Comparison of ENCODE assay signal across 10 cellular contexts in the genomic region with DNA sequence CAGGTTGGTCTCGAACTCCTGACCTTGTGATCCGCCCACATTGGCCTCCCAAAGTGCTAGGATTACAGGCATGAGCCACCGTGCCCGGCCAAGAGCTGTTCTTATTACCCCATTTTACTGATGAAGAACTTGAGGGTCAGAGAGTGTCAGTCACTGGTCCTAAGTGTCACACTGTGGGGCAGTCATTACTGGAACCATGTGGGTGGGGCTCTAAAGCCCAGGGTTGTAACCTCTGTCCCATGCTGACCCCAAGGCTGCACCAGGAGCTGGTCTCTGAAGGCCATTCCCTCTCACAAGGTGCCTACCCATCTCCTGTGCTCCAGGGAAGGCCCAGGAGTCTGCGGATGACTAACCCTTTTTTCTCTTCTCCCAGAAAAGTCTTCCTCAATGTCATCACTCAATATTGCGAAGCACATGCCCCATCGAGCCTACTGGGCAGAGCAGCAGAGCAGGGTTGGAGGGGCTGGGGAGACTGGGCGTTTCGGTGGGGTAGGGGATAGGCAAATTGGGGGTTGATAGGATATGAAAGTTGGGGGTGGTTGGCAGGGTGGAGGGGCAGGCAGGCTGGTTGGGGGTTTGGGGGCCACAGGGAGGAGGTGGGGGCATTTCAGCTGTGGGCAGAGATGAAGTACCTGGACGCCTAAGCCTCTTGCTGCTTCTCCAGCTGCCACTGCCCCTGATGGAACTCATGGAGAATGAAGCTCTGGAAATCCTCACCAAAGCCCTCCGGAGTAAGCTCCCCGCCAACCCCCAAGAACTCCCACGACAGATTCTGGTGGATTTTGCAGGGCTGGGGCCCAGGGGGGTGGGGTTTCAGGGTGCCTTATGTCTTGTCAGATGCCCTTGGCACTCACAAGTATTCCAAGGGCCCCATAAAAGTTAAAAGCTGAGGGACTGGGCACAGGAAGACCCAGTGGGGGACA. TPM values are rescaled to one million over a fixed set of nuclear protein-coding genes. Genes with fewer than 3 reads are reported as not detected.
A peak's percentile ranks its signal among the peaks of the same experiment; 100 is the strongest.
DNase-seq lines count a peak whose midpoint lies in the region; ATAC-seq, FAIRE-seq and TF ChIP-seq lines count a peak whose summit lies in the region.
"Had no signal": no experiment of that assay in that cellular context is flagged by ENCODE, and none has a peak within 500 bp of the region (broad histone marks: within the 10 kb centered on the region; RNA-seq: fewer than 3 reads in every experiment).

No MANE protein-coding gene starts in this region.

- H3K36me3 ChIP-seq in breast epithelium (no peaks in the 10 kb centered on the region), small intestine (ENCODE audit: control insufficient read depth in 2 of 2, insufficient read depth in 2 of 2, low read length in 2 of 2) (no peaks in the 10 kb centered on the region)

- H3K27me3 ChIP-seq in breast epithelium, result peaks cover 3 to 18% of the 10 kb centered on the region in 2 donors
- peaks cover 3 to 8% of the 10 kb centered on the region in 2 donors for H3K27me3 ChIP-seq in small intestine (ENCODE audit: control insufficient read depth in 2 of 2, insufficient read depth in 2 of 2, low read length in 2 of 2)

- no peak for TF ChIP-seq CTCF in breast epithelium (IDR thresholded peaks at IDR 0.05)

- H3K4me1 ChIP-seq in breast epithelium (peaks cover 20 to 23% of the 10 kb centered on the region in 2 donors), small intestine (ENCODE audit: control insufficient read depth in 2 of 2, insufficient read depth in 1 of 2, low read depth in 1 of 2, low read length in 1 of 2) (peaks cover 0 to 5% of the 10 kb centered on the region in 2 donors)

- peaks cover 29% of the 10 kb centered on the region for H3K4me1 Mint-ChIP-seq in T-helper 1 cell treated with Interleukin-12 subunit alpha and Interleukin-12 subunit beta and Interleukin-4 antibody, amounts not matched to agents 30 μg/mL and 1 μg/mL, for 36 hours (ENCODE audit: low read depth)

- H3K27ac Mint-ChIP-seq in T-helper 1 cell treated with Interleukin-12 subunit alpha and Interleukin-12 subunit beta and Interleukin-4 antibody, amounts not matched to agents 30 μg/mL and 1 μg/mL, for 36 hours, result peak overlapping the region; percentile 93

- no peak for TF ChIP-seq POLR2A in breast epithelium (IDR thresholded peaks at IDR 0.05)

- H3K27me3 Mint-ChIP-seq in T-helper 1 cell treated with Interleukin-12 subunit alpha and Interleukin-12 subunit beta and Interleukin-4 antibody, amounts not matched to agents 30 μg/mL and 1 μg/mL, for 36 hours (ENCODE audit: low read depth), result peaks cover 27% of the 10 kb centered on the region

- H3K9me3 Mint-ChIP-seq in T-helper 1 cell treated with Interleukin-12 subunit alpha and Interleukin-12 subunit beta and Interleukin-4 antibody, amounts not matched to agents 30 μg/mL and 1 μg/mL, for 36 hours, result no peaks in the 10 kb centered on the region
- H3K9me3 Mint-ChIP-seq: activated naive CD4-positive, alpha-beta T cell treated with anti-CD3 and anti-CD28 coated beads, Interleukin-2, amount 50 U/mL, for 72 hours had no signal

- 77 to 86% (median 81%) methylated on average over 12 to 13 of the region's 13 CpGs for WGBS in small intestine, 3 donors

- peak overlapping the region; percentile 89 to 90 for H3K27ac ChIP-seq in breast epithelium
- H3K27ac ChIP-seq in small intestine (ENCODE audit: low read depth in 1 of 2, low read length in 1 of 2), result peak overlapping the region; percentile 98

- no peak for DNase-seq in T-helper 1 cell
- no peak for DNase-seq in breast epithelium (ENCODE audit: low spot score in 2 of 2)
- DNase-seq in small intestine, result no peak

- H3K4me3 ChIP-seq in breast epithelium (no peak overlapping the region), small intestine (ENCODE audit: low read depth in 1 of 2, low read length in 2 of 2) (no peak overlapping the region)

- H3K4me3 Mint-ChIP-seq in T-helper 1 cell treated with Interleukin-12 subunit alpha and Interleukin-12 subunit beta and Interleukin-4 antibody, amounts not matched to agents 30 μg/mL and 1 μg/mL, for 36 hours, result no peak overlapping the region

- peaks cover 7% of the 10 kb centered on the region for H3K36me3 Mint-ChIP-seq in T-helper 1 cell treated with Interleukin-12 subunit alpha and Interleukin-12 subunit beta and Interleukin-4 antibody, amounts not matched to agents 30 μg/mL and 1 μg/mL, for 36 hours (ENCODE audit: low read depth)

- no peaks in the 10 kb centered on the region for H3K9me3 ChIP-seq in breast epithelium
- no peaks in the 10 kb centered on the region for H3K9me3 ChIP-seq in small intestine (ENCODE audit: control insufficient read depth, low read depth)

- intact Hi-C loops in breast epithelium (cut with DNase I; ENCODE audit: low total_unique reads), result no loop called here

- ATAC-seq in GM18511 (IDR thresholded peaks at IDR 0.05; ENCODE audit: unreplicated experiment), result no peak
- no peak for ATAC-seq in activated CD4-positive, CD25-positive, alpha-beta regulatory T cell treated with anti-CD3 and anti-CD28 coated beads, Interleukin-2, amount 50 U/mL, for 24 hours

- FAIRE-seq in small intestine (lab: Jason Lieb, UNC), result no peak

RNA-seq across cellular contexts. Expression of a gene that starts 2.0 kb away (rescaled TPM):
- 10 to 100 TPM; 38.2 to 43.9 (median 39.5) TPM for total RNA-seq in breast epithelium
- 100 to 1,000 TPM; 192 to 417 (median 404) TPM for polyA plus RNA-seq in small intestine

RNA-seq across cellular contexts. Expression of a gene that starts 3.2 kb away (rescaled TPM):
- 1 to 10 TPM in 1 of 3 donors, not detected in 2; 1.8 TPM for total RNA-seq in breast epithelium
- polyA plus RNA-seq in small intestine, result under 1 TPM in 1 of 3 donors, not detected in 2; 0.58 TPM
- total RNA-seq: A673, fibroblast of villous mesenchyme, osteocyte had no signal

RNA-seq across cellular contexts. Expression of a gene that starts 12.3 kb away (rescaled TPM):
- total RNA-seq in breast epithelium, result 1 to 10 TPM in 1 of 3 donors, not detected in 2; 2.3 TPM
- not detected for polyA plus RNA-seq in small intestine
- total RNA-seq: fibroblast of villous mesenchyme had no signal

RNA-seq across cellular contexts. Expression of a gene that starts 14.0 kb away (rescaled TPM):
- 100 to 1,000 TPM; 206 to 266 (median 262) TPM for total RNA-seq in breast epithelium
- 100 to 1,000 TPM in 2 of 3 donors, 10 to 100 TPM in 1; 99.3 to 188 (median 171) TPM for polyA plus RNA-seq in small intestine

RNA-seq across cellular contexts. Expression of a gene that starts 14.6 kb away (rescaled TPM):
- total RNA-seq in breast epithelium, result 100 to 1,000 TPM; 241 to 327 (median 262) TPM
- polyA plus RNA-seq in small intestine, result 100 to 1,000 TPM; 477 to 668 (median 619) TPM
